ENCODE assay signal across 9 cellular contexts in genomic region chr14:73729015-73729330, GRCh38. TPM values are rescaled to one million over a fixed set of nuclear protein-coding genes. Genes with fewer than 3 reads are reported as not detected.
A peak's percentile ranks its signal among the peaks of the same experiment; 100 is the strongest.
DNase-seq lines count a peak whose midpoint lies in the region; ATAC-seq and TF ChIP-seq lines count a peak whose summit lies in the region.
"Had no signal": no experiment of that assay in that cellular context is flagged by ENCODE, and none has a peak within 500 bp of the region (broad histone marks: within the 10 kb centered on the region; RNA-seq: fewer than 3 reads in every experiment).

No MANE protein-coding gene starts in this region.

- peaks cover 43% of the 10 kb centered on the region for H3K4me1 Mint-ChIP-seq in CD14-positive monocyte
- peaks cover 47% of the 10 kb centered on the region for H3K4me1 Mint-ChIP-seq in dendritic cell treated with granulocyte-macrophage colony-stimulating factor and Interleukin-4, amounts not matched to agents 40 ng/mL and 50 ng/mL, for 4 days (ENCODE audit: low read depth)

- H3K27ac Mint-ChIP-seq in CD14-positive monocyte: peak overlapping the region in 5 of 7 donors; percentile 47 to 91 (median 86)
- peak overlapping the region; percentile 79 for H3K27ac Mint-ChIP-seq in dendritic cell treated with granulocyte-macrophage colony-stimulating factor and Interleukin-4, amounts not matched to agents 40 ng/mL and 50 ng/mL, for 4 days

- H3K27ac ChIP-seq in PC-9: no peak overlapping the region
- H3K27ac ChIP-seq in prostate gland: peak overlapping the region; percentile 3 to 27

- peaks cover 39% of the 10 kb centered on the region for H3F3A ChIP-seq in PC-9 (ENCODE audit: insufficient read depth, low read depth)

- H3K9me3 Mint-ChIP-seq in CD14-positive monocyte: peaks cover 0 to 3% (median 0%) of the 10 kb centered on the region in 7 donors
- H3K9me3 Mint-ChIP-seq in dendritic cell treated with granulocyte-macrophage colony-stimulating factor and Interleukin-4, amounts not matched to agents 40 ng/mL and 50 ng/mL, for 4 days: no peaks in the 10 kb centered on the region

- peak overlapping the region; percentile 58; the same call in 1 of the 2 replicates for H3K4me2 ChIP-seq in PC-9
- H3K4me2 ChIP-seq: SK-N-SH had no signal

- H3K4me3 Mint-ChIP-seq in CD14-positive monocyte: no peak overlapping the region
- no peak overlapping the region for H3K4me3 Mint-ChIP-seq in dendritic cell treated with granulocyte-macrophage colony-stimulating factor and Interleukin-4, amounts not matched to agents 40 ng/mL and 50 ng/mL, for 4 days

- BruUV-seq in PC-9 (replicated peaks; lab: Mats Ljungman, UMichigan): no TSS peak

- peaks cover 0 to 2% (median 0%) of the 10 kb centered on the region in 3 donors for H3K27me3 Mint-ChIP-seq in CD14-positive monocyte (ENCODE audit: low read depth in 3 of 3)
- H3K27me3 Mint-ChIP-seq in dendritic cell treated with granulocyte-macrophage colony-stimulating factor and Interleukin-4, amounts not matched to agents 40 ng/mL and 50 ng/mL, for 4 days: no peaks in the 10 kb centered on the region

- H3K27me3 ChIP-seq in PC-9 (ENCODE audit: insufficient read depth, low read depth): no peaks in the 10 kb centered on the region
- no peaks in the 10 kb centered on the region for H3K27me3 ChIP-seq in prostate gland (replicated peaks; ENCODE audit: insufficient read depth)

- H3K4me1 ChIP-seq in PC-9 (replicated peaks; ENCODE audit: insufficient read depth): peaks cover 55% of the 10 kb centered on the region
- H3K4me1 ChIP-seq in prostate gland (replicated peaks): peaks cover 7% of the 10 kb centered on the region

- 90% methylated on average over 1 of the region's 1 CpG for WGBS in prostate gland

- H2AFZ ChIP-seq in PC-9: no peak overlapping the region

- H3K9me3 ChIP-seq in PC-9 (ENCODE audit: insufficient read depth, low read depth) (no peaks in the 10 kb centered on the region), prostate gland (no peaks in the 10 kb centered on the region)
- H3K9me3 ChIP-seq: SK-N-SH had no signal

- CTCF ChIA-PET in PC-9 (lab: Charles Lee): interaction anchor here (0.6 to 1.5 kb wide), 13 partner anchors 12 to 319 kb away, joined by 3 to 12 read pairs (median 3); no protein-coding TSS in a partner anchor

- intact Hi-C loops in CD14-positive monocyte (cut with micrococcal nuclease) (loop anchor here (2.0 to 10.0 kb wide), 3 partner anchors 96 to 286 kb away; partner anchors contain the start of genes BBOF1 (in 1 of the 2), ENTPD5 (in 1 of the 2) and ZNF410 (in 1 of the 2)), PC-9 (cut with micrococcal nuclease; ENCODE audit: unreplicated experiment) (loop anchor here (2.0 to 10.0 kb wide), 2 partner anchors 30 to 306 kb away; no protein-coding TSS in a partner anchor), prostate gland (cut with DNase I) (loop anchor here (5.0 to 10.0 kb wide), 3 partner anchors 158 to 226 kb away; partner anchors contain the start of genes ACOT2, COQ6, FAM161B and ZNF410)
- intact Hi-C loops in dendritic cell treated with granulocyte-macrophage colony-stimulating factor and Interleukin-4, amounts not matched to agents 40 ng/mL and 50 ng/mL, for 4 days (cut with micrococcal nuclease): no loop called here

- H4K20me1 ChIP-seq in PC-9 (ENCODE audit: insufficient read depth): no peaks in the 10 kb centered on the region; the same call in 1 of the 2 replicates

- peaks cover 71 to 87% of the 10 kb centered on the region in 2 donors for H3K36me3 Mint-ChIP-seq in CD14-positive monocyte
- peaks cover 97% of the 10 kb centered on the region for H3K36me3 Mint-ChIP-seq in dendritic cell treated with granulocyte-macrophage colony-stimulating factor and Interleukin-4, amounts not matched to agents 40 ng/mL and 50 ng/mL, for 4 days (ENCODE audit: low read depth)

- POLR2A ChIA-PET in PC-9 (lab: Charles Lee; ENCODE audit: unreplicated experiment): interaction anchor here (0.6 to 0.7 kb wide), 6 partner anchors 12 to 684 kb away, joined by 3 to 18 read pairs (median 4); partner anchors contain the start of gene ZNF410

- no peaks in the 10 kb centered on the region for H3K9me2 ChIP-seq in PC-9 (ENCODE audit: insufficient read depth)
- H3K9me2 ChIP-seq: SK-N-SH had no signal

- H3K36me3 ChIP-seq in PC-9 (ENCODE audit: low read depth) (peaks cover 12% of the 10 kb centered on the region; the same call in 1 of the 2 replicates), prostate gland (peaks cover 13 to 28% of the 10 kb centered on the region in 2 donors)

- ATAC-seq in GM19023 (IDR thresholded peaks at IDR 0.05; ENCODE audit: unreplicated experiment): no peak

- DNase-seq in CD14-positive monocyte (ENCODE audit: low spot score): no peak
- DNase-seq in PC-9: no peak
- no peak for DNase-seq in prostate gland (ENCODE audit: low spot score)
- no peak for DNase-seq in RPMI8226
- DNase-seq in COR-L47 (lab: John Stamatoyannopoulos, UW): no peak
- no peak for DNase-seq in hippocampal formation (lab: John Stamatoyannopoulos, UW)

- TF ChIP-seq CTCF in CD14-positive monocyte (IDR thresholded peaks at IDR 0.05): peak; percentile 37
- TF ChIP-seq CTCF in PC-9 (conservative IDR thresholded peaks at IDR 0.05): peak; percentile 11; the same call in 1 of the 2 replicates
- no peak for TF ChIP-seq CTCF in prostate gland (IDR thresholded peaks at IDR 0.05)

- peaks cover 22% of the 10 kb centered on the region; the same call in 1 of the 2 replicates for H3K79me2 ChIP-seq in PC-9 (ENCODE audit: low read depth)

- H3K4me3 ChIP-seq in PC-9 (no peak overlapping the region), prostate gland (no peak overlapping the region)

- no peak for TF ChIP-seq POLR2A in prostate gland (IDR thresholded peaks at IDR 0.05)

RNA-seq across cellular contexts. Expression of gene PNMA1, which starts 14.8 kb away (rescaled TPM):
- polyA plus RNA-seq in CD14-positive monocyte: 1 to 10 TPM; 4.4 to 6.4 TPM
- 13.6 and 16.8 TPM in 2 replicates for total RNA-seq in PC-9 (2021)
- 10 to 100 TPM; 18.6 to 62.7 TPM for total RNA-seq in prostate gland

Comparison
In these comparisons a context has a peak if more than half of its experiments do, and no peak if none do; other contexts are left out.
1. CTCF ChIP-seq: peak in CD14-positive monocyte (single experiment) and PC-9 (single experiment); none in prostate gland (0 of 4).